8 cellular contexts compared by ENCODE assay signal in genomic region chr7:103148994-103149807, GRCh38. TPM values are rescaled to one million over a fixed set of nuclear protein-coding genes. Genes with fewer than 3 reads are reported as not detected.
A peak's percentile ranks its signal among the peaks of the same experiment; 100 is the strongest.
DNase-seq lines count a peak whose midpoint lies in the region; ATAC-seq and TF ChIP-seq lines count a peak whose summit lies in the region.

Gene NAPEPLD, minus strand, starts transcription at chr7:103149099. Its CDS starts 20,323 bp downstream, at chr7:103128776.

- H3K27ac ChIP-seq in ascending aorta (peak within 1 kb of the TSS; percentile 94 to 95), aorta (ENCODE audit: low read depth in 1 of 2, low read length in 2 of 2) (peak within 1 kb of the TSS; percentile 91 to 92)

- no peak for TF ChIP-seq CTCF in ascending aorta (IDR thresholded peaks at IDR 0.05)

- H3K4me1 ChIP-seq in ascending aorta = peaks cover 0 to 3% of the 10 kb centered on the region in 2 donors
- H3K4me1 ChIP-seq in aorta (ENCODE audit: control insufficient read depth in 1 of 2, insufficient read depth in 2 of 2, low read length in 2 of 2) = no peaks in the 10 kb centered on the region

- H3K9me3 ChIP-seq in ascending aorta (no peaks in the 10 kb centered on the region), aorta (ENCODE audit: control insufficient read depth, low read length) (no peaks in the 10 kb centered on the region)

- no peaks in the 10 kb centered on the region for H3K27me3 ChIP-seq in ascending aorta
- no peaks in the 10 kb centered on the region for H3K27me3 ChIP-seq in aorta (ENCODE audit: control insufficient read depth in 1 of 2, insufficient read depth in 2 of 2, low read length in 1 of 2)

- ATAC-seq in GM18502 (IDR thresholded peaks at IDR 0.05; ENCODE audit: poor library complexity, unreplicated experiment) = peak; percentile 87
- ATAC-seq in HG02884 (IDR thresholded peaks at IDR 0.05; ENCODE audit: unreplicated experiment) = peak; percentile 83
- ATAC-seq in aorta (ENCODE audit: low FRiP score) = peak; percentile 96

- H3K36me3 ChIP-seq in ascending aorta (no peaks in the 10 kb centered on the region), aorta (ENCODE audit: control insufficient read depth in 1 of 2, insufficient read depth in 2 of 2, low read length in 1 of 2) (no peaks in the 10 kb centered on the region)

- intact Hi-C loops in T-helper 2 cell treated with Interferon-gamma antibody and Interleukin-4, amounts not matched to agents 100 ng/mL and 5 ng/mL, for 36 hours (cut with micrococcal nuclease) = loop anchor here (1.0 to 5.0 kb wide), 3 partner anchors 74 to 148 kb away; partner anchors contain the start of genes ARMC10 and PMPCB
- intact Hi-C loops in ascending aorta (cut with DNase I) = loop anchor here (1.0 to 5.0 kb wide), 2 partner anchors 37 to 75 kb away; partner anchors contain the start of gene FBXL13
- intact Hi-C loops in aorta (cut with DNase I) = loop anchor here (2.0 to 5.0 kb wide), 2 partner anchors 72 to 74 kb away; partner anchors contain the start of genes ARMC10 (in 2 of the 2) and FBXL13 (in 1 of the 2)

- DNase-seq in NCI-H1694 (lab: John Stamatoyannopoulos, UW) (peak; percentile 65), ascending aorta (ENCODE audit: low spot score in 2 of 2) (peak; percentile 58 to 94), hepatic stellate cell (ENCODE audit: low spot score) (peak; percentile 89), renal cortical epithelial cell (ENCODE audit: low read depth) (peak; percentile 78), aorta (peak; percentile 93 to 95)

- WGBS in aorta, 2 donors = 2% methylated on average over 67 to 82 of the region's 82 CpGs

- H3K4me3 ChIP-seq in ascending aorta (peak within 1 kb of the TSS; percentile 79 to 81), aorta (ENCODE audit: low read length in 2 of 2) (peak within 1 kb of the TSS; percentile 78 to 97)

RNA-seq across cellular contexts. Expression of gene NAPEPLD, which starts in this region (rescaled TPM):
- total RNA-seq in T-helper 2 cell treated with Interferon-gamma antibody and Interleukin-4, amounts not matched to agents 100 ng/mL and 5 ng/mL, for 36 hours = 12.7 and 13.2 TPM in 2 replicates
- total RNA-seq in ascending aorta = 19.4 TPM
- 22.1 and 37.2 TPM in 2 replicates for total RNA-seq in renal cortical epithelial cell
- 10 to 100 TPM in 1 of 2 donors, 1 to 10 TPM in 1; 10.0 to 20.5 TPM for total RNA-seq in aorta
- polyA plus RNA-seq in aorta = 1 to 10 TPM; 8.2 to 8.3 TPM

Comparison
In these comparisons a context has a peak if more than half of its experiments do, and no peak if none do; other contexts are left out.
1. Peak in every context shown above with its lines: DNase-seq, ATAC-seq, H3K4me3 ChIP-seq and H3K27ac ChIP-seq.